Comparison of ENCODE assay signal across 11 cellular contexts in genomic region chr2:226813148-226813701, GRCh38. TPM values are rescaled to one million over a fixed set of nuclear protein-coding genes. Genes with fewer than 3 reads are reported as not detected.
A peak's percentile ranks its signal among the peaks of the same experiment; 100 is the strongest.
DNase-seq lines count a peak whose midpoint lies in the region; ATAC-seq and TF ChIP-seq lines count a peak whose summit lies in the region.
"Had no signal": no experiment of that assay in that cellular context is flagged by ENCODE, and none has a peak within 500 bp of the region (broad histone marks: within the 10 kb centered on the region; RNA-seq: fewer than 3 reads in every experiment).

No MANE protein-coding gene starts in this region.

- no peak overlapping the region for H3K9ac ChIP-seq in mesenchymal stem cell (ENCODE audit: low read length)
- H3K9ac ChIP-seq: BLaER1 had no signal

- no CpG with 5 or more reads among the region's 1 CpG for WGBS in mesenchymal stem cell

- no peak overlapping the region for H4K8ac ChIP-seq in mesenchymal stem cell (ENCODE audit: low read length)

- H3K4me3 ChIP-seq in mesenchymal stem cell (ENCODE audit: insufficient read depth in 1 of 2, low read depth in 1 of 2, low read length in 2 of 2) = no peak overlapping the region
- H3K4me3 ChIP-seq: BLaER1 had no signal

- no peaks in the 10 kb centered on the region for H3K36me3 ChIP-seq in mesenchymal stem cell (ENCODE audit: control insufficient read depth in 1 of 2, insufficient read depth in 2 of 2, low read depth in 1 of 2, low read length in 2 of 2)
- H3K36me3 ChIP-seq: BLaER1 had no signal

- H3K4ac ChIP-seq in mesenchymal stem cell (ENCODE audit: low read depth in 1 of 2, low read length in 2 of 2) = no peak overlapping the region

- no peaks in the 10 kb centered on the region for H3K79me1 ChIP-seq in mesenchymal stem cell (replicated peaks; ENCODE audit: low read length, poor library complexity, severe bottlenecking)

- H2AFZ ChIP-seq in mesenchymal stem cell (ENCODE audit: low read depth, low read length) = no peak overlapping the region

- H3K4me1 ChIP-seq in mesenchymal stem cell (ENCODE audit: control insufficient read depth, insufficient read depth, low read depth, low read length) = no peaks in the 10 kb centered on the region
- H3K4me1 ChIP-seq: BLaER1 had no signal

- no peak overlapping the region for H3K14ac ChIP-seq in mesenchymal stem cell (ENCODE audit: low read length in 2 of 2)

- H2BK12ac ChIP-seq in mesenchymal stem cell (ENCODE audit: low read length in 2 of 2) = no peak overlapping the region

- no peak overlapping the region for H2BK5ac ChIP-seq in mesenchymal stem cell (ENCODE audit: low read depth, low read length, poor library complexity, severe bottlenecking)

- TF ChIP-seq CTCF in VCaP (conservative IDR thresholded peaks at IDR 0.05) = peak; percentile 87

- H2BK120ac ChIP-seq in mesenchymal stem cell (ENCODE audit: low read depth, low read length) = no peak overlapping the region

- peak; percentile 46 for ATAC-seq in GM21619 (IDR thresholded peaks at IDR 0.05; ENCODE audit: unreplicated experiment)
- ATAC-seq in GM18909 (IDR thresholded peaks at IDR 0.05; ENCODE audit: poor library complexity, unreplicated experiment) = no peak

- H2AK5ac ChIP-seq in mesenchymal stem cell (ENCODE audit: low read length, severe bottlenecking) = no peak overlapping the region

- H4K91ac ChIP-seq in mesenchymal stem cell (ENCODE audit: low read length) = no peak overlapping the region

- DNase-seq in NCI-H1105 treated with DMSO at 0.1 percent for 48 hours (lab: John Stamatoyannopoulos, UW) = peak; percentile 23
- no peak for DNase-seq in NCI-H1105 (lab: John Stamatoyannopoulos, UW)
- DNase-seq in mesenchymal stem cell = peak; percentile 12
- DNase-seq in activated CD4-positive, CD25-positive, alpha-beta regulatory T cell treated with anti-CD3 and anti-CD28 coated beads, Interleukin-2, amount 50 U/mL, for 72 hours = no peak
- DNase-seq in SKM-1 treated with dmso at 0.1 percent for 144 hours (lab: John Stamatoyannopoulos, UW; ENCODE audit: unreplicated experiment) = no peak
- DNase-seq: effector memory CD4-positive, alpha-beta T cell; NCI-H2171 had no signal

- no peak overlapping the region for H3K18ac ChIP-seq in mesenchymal stem cell (ENCODE audit: low read depth in 1 of 2, low read length in 2 of 2)

- H3K27ac ChIP-seq in VCaP (no peak overlapping the region), mesenchymal stem cell (ENCODE audit: low read length, poor library complexity, severe bottlenecking) (no peak overlapping the region)
- H3K27ac ChIP-seq: BLaER1 had no signal

- no peaks in the 10 kb centered on the region for H3K9me3 ChIP-seq in mesenchymal stem cell (ENCODE audit: control insufficient read depth, low read length)
- H3K9me3 ChIP-seq: BLaER1 had no signal

- H3K27me3 ChIP-seq in mesenchymal stem cell (ENCODE audit: control insufficient read depth in 1 of 2, insufficient read depth in 1 of 2, low read length in 2 of 2) = no peaks in the 10 kb centered on the region
- H3K27me3 ChIP-seq: BLaER1 had no signal

- no peak overlapping the region for H2BK15ac ChIP-seq in mesenchymal stem cell (ENCODE audit: low read depth, poor library complexity, severe bottlenecking)

- H3K23ac ChIP-seq in mesenchymal stem cell (ENCODE audit: low read length in 2 of 2) = no peak overlapping the region

- H3K4me2 ChIP-seq in mesenchymal stem cell (ENCODE audit: low read length, poor library complexity, severe bottlenecking) = no peak overlapping the region
- H3K4me2 ChIP-seq: BLaER1 had no signal

RNA-seq across cellular contexts. Expression of gene IRS1, which starts 13.6 kb away (rescaled TPM):
- 30.0 TPM for polyA plus RNA-seq in mesenchymal stem cell (2013, experiment 1 of 2)
- 28.7 TPM for polyA plus RNA-seq in mesenchymal stem cell (2013, experiment 2 of 2)

RNA-seq across cellular contexts. Expression of gene RHBDD1, which starts 22.6 kb away (rescaled TPM):
- 20.6 TPM for polyA plus RNA-seq in mesenchymal stem cell (2013, experiment 1 of 2)
- polyA plus RNA-seq in mesenchymal stem cell (2013, experiment 2 of 2) = 20.9 TPM

Comparison
In these comparisons a context has a peak if more than half of its experiments do, and no peak if none do; other contexts are left out.
1. DNase-seq: peak in NCI-H1105 treated with DMSO at 0.1 percent for 48 hours (single experiment) and mesenchymal stem cell (single experiment); none in NCI-H1105 (single experiment), activated CD4-positive, CD25-positive, alpha-beta regulatory T cell treated with anti-CD3 and anti-CD28 coated beads, Interleukin-2, amount 50 U/mL, for 72 hours (single experiment) and SKM-1 treated with dmso at 0.1 percent for 144 hours (single experiment).